ENCODE assay signal across 8 cellular contexts in genomic region chr18:12657849-12658829, GRCh38. TPM values are rescaled to one million over a fixed set of nuclear protein-coding genes. Genes with fewer than 3 reads are reported as not detected.
DNase-seq lines count a peak whose midpoint lies in the region; ATAC-seq, FAIRE-seq and TF ChIP-seq lines count a peak whose summit lies in the region.

TSS of gene SPIRE1 (minus strand) at chr18:12658107. CDS start at chr18:12657866, 241 bp downstream.

- no peaks in the 10 kb centered on the region for H3K36me3 ChIP-seq in fibroblast of lung (ENCODE audit: control insufficient read depth, insufficient read depth, low read length)

- H3K4me1 ChIP-seq in A549 (peaks cover 16% of the 10 kb centered on the region), fibroblast of lung (ENCODE audit: control insufficient read depth, extremely low read depth, insufficient read depth, low read length) (peaks cover 2% of the 10 kb centered on the region)

- CTCF ChIA-PET in A549 (lab: Yijun Ruan, JAX), result interaction anchor here (0.9 to 4.3 kb wide), 7 partner anchors 51 to 276 kb away, joined by 3 to 90 read pairs (median 3); partner anchors contain the start of gene PRELID3A

- peak within 1 kb of the TSS; percentile 84 for H3K4me3 Mint-ChIP-seq in activated T-helper 1 cell treated with anti-CD3 and anti-CD28 coated beads, Interleukin-12 subunit alpha, Interleukin-12 subunit beta, Interleukin-2, Interleukin-4 antibody, amounts not matched to agents 30 ng/mL and 10 ng/mL and 1 ng/mL, durations not matched to agents 14 hours and 24 hours and 36 hours

- H3K9me3 Mint-ChIP-seq in activated T-helper 1 cell treated with anti-CD3 and anti-CD28 coated beads, Interleukin-12 subunit alpha, Interleukin-12 subunit beta, Interleukin-2, Interleukin-4 antibody, amounts not matched to agents 30 ng/mL and 10 ng/mL and 1 ng/mL, durations not matched to agents 14 hours and 24 hours and 36 hours, result no peaks in the 10 kb centered on the region

- no peak for TF ChIP-seq CTCF in A549 (IDR thresholded peaks at IDR 0.05)
- TF ChIP-seq CTCF in fibroblast of lung (conservative IDR thresholded peaks at IDR 0.05 in 1 of 2, IDR thresholded peaks at IDR 0.05 in 1 of 2; ENCODE audit: low read depth in 1 of 2, low read length in 2 of 2), result no peak

- H3K9me3 ChIP-seq in A549 (no peaks in the 10 kb centered on the region), fibroblast of lung (ENCODE audit: control insufficient read depth, insufficient read depth, low read depth, low read length) (no peaks in the 10 kb centered on the region)

- H3K27ac Mint-ChIP-seq in activated T-helper 1 cell treated with anti-CD3 and anti-CD28 coated beads, Interleukin-12 subunit alpha, Interleukin-12 subunit beta, Interleukin-2, Interleukin-4 antibody, amounts not matched to agents 30 ng/mL and 10 ng/mL and 1 ng/mL, durations not matched to agents 14 hours and 24 hours and 36 hours, result peak within 1 kb of the TSS; percentile 47

- H3K27ac ChIP-seq in A549, result peak within 1 kb of the TSS; percentile 88 to 91
- H3K27ac ChIP-seq in fibroblast of lung (ENCODE audit: insufficient read depth, low read length), result peak within 1 kb of the TSS; percentile 79

- H3K4me1 Mint-ChIP-seq in activated T-helper 1 cell treated with anti-CD3 and anti-CD28 coated beads, Interleukin-12 subunit alpha, Interleukin-12 subunit beta, Interleukin-2, Interleukin-4 antibody, amounts not matched to agents 30 ng/mL and 10 ng/mL and 1 ng/mL, durations not matched to agents 14 hours and 24 hours and 36 hours (ENCODE audit: low read depth), result peaks cover 35% of the 10 kb centered on the region

- intact Hi-C loops in activated T-helper 1 cell treated with anti-CD3 and anti-CD28 coated beads, Interleukin-12 subunit alpha, Interleukin-12 subunit beta, Interleukin-2, Interleukin-4 antibody, amounts not matched to agents 30 ng/mL and 10 ng/mL and 1 ng/mL, durations not matched to agents 14 hours and 24 hours and 36 hours (cut with micrococcal nuclease), result loop anchor here (1.0 to 5.0 kb wide), 6 partner anchors 24 to 806 kb away; partner anchors contain the start of genes CEP76, CHMP1B, PRELID3A and PSMG2

- H3K36me3 Mint-ChIP-seq in activated T-helper 1 cell treated with anti-CD3 and anti-CD28 coated beads, Interleukin-12 subunit alpha, Interleukin-12 subunit beta, Interleukin-2, Interleukin-4 antibody, amounts not matched to agents 30 ng/mL and 10 ng/mL and 1 ng/mL, durations not matched to agents 14 hours and 24 hours and 36 hours (ENCODE audit: low read depth), result peaks cover 2% of the 10 kb centered on the region

- peaks cover 27% of the 10 kb centered on the region for H3K27me3 Mint-ChIP-seq in activated T-helper 1 cell treated with anti-CD3 and anti-CD28 coated beads, Interleukin-12 subunit alpha, Interleukin-12 subunit beta, Interleukin-2, Interleukin-4 antibody, amounts not matched to agents 30 ng/mL and 10 ng/mL and 1 ng/mL, durations not matched to agents 14 hours and 24 hours and 36 hours (ENCODE audit: insufficient read depth)

- peak in 1 of 2 experiments; percentile 27; a peak in 1 of 5 replicates for TF ChIP-seq RAD21 in A549 (conservative IDR thresholded peaks at IDR 0.05 in 1 of 2, IDR thresholded peaks at IDR 0.05 in 1 of 2)

- H3K9ac ChIP-seq in fibroblast of lung (ENCODE audit: insufficient read depth, low read length), result peak within 1 kb of the TSS; percentile 89

- TF ChIP-seq POLR2A in A549 (IDR thresholded peaks at IDR 0.05; ENCODE audit: low read length) (peak; percentile 59), GM18505 (IDR thresholded peaks at IDR 0.05; ENCODE audit: borderline replicate concordance, extremely low read depth, insufficient read depth, insufficient read length) (no peak)

- DNase-seq in A549 (ENCODE audit: low read depth in 1 of 2, low spot score in 1 of 2) (peak; percentile 22 to 53), NCI-H82 treated with DMSO at 0.1 percent for 48 hours (lab: John Stamatoyannopoulos, UW; ENCODE audit: unreplicated experiment) (peak; percentile 33), fibroblast of lung (ENCODE audit: low read depth in 2 of 2) (peak; percentile 50 to 65), myocyte (ENCODE audit: low read depth) (peak; percentile 78), superior temporal gyrus (ENCODE audit: extremely low spot score) (peak; percentile 63)
- peak; percentile 38 for DNase-seq in activated T-helper 1 cell treated with anti-CD3 and anti-CD28 coated beads, Interleukin-12 subunit alpha, Interleukin-12 subunit beta, Interleukin-2, Interleukin-4 antibody, amounts not matched to agents 30 ng/mL and 10 ng/mL and 1 ng/mL, durations not matched to agents 14 hours and 24 hours and 36 hours (ENCODE audit: low spot score)

- no peaks in the 10 kb centered on the region for H3K27me3 ChIP-seq in fibroblast of lung (ENCODE audit: control insufficient read depth, insufficient read depth, low read length)

- FAIRE-seq in A549 (lab: Jason Lieb, UNC), result no peak

- H3K79me2 ChIP-seq in fibroblast of lung (ENCODE audit: control insufficient read depth, insufficient read depth, low read length), result peaks cover 36% of the 10 kb centered on the region

- H3K4me2 ChIP-seq in A549 (peak within 1 kb of the TSS; percentile 89), fibroblast of lung (ENCODE audit: extremely low read depth, insufficient read depth, low read length) (peak within 1 kb of the TSS; percentile 89)

- POLR2A ChIA-PET in A549 (lab: Yijun Ruan, JAX), result no interaction called here

- H4K20me1 ChIP-seq in fibroblast of lung (ENCODE audit: control insufficient read depth, extremely low read depth, insufficient read depth, low read length), result no peaks in the 10 kb centered on the region

- ATAC-seq in A549 (peak; percentile 89), GM18505 (IDR thresholded peaks at IDR 0.05; ENCODE audit: unreplicated experiment) (peak; percentile 68), HG03039 (IDR thresholded peaks at IDR 0.05; ENCODE audit: unreplicated experiment) (peak; percentile 62)

- H3K4me3 ChIP-seq in A549, result peak within 1 kb of the TSS; percentile 95
- H3K4me3 ChIP-seq in fibroblast of lung (replicated peaks in 1 of 4; ENCODE audit: control extremely low read depth in 1 of 4, insufficient read depth in 1 of 4, low read depth in 3 of 4, low read length in 4 of 4), result peak within 1 kb of the TSS; percentile 66 to 98 (median 74)

- H2AFZ ChIP-seq in fibroblast of lung (ENCODE audit: low read length), result peak within 1 kb of the TSS; percentile 83

- WGBS in A549 (ENCODE audit: missing lambda C conversion rate), result 17% methylated on average over 21 of the region's 125 CpGs

- no peak for TF ChIP-seq EP300 in A549 (IDR thresholded peaks at IDR 0.05)

TF ChIP-seq in A549, 52 proteins besides CTCF, POLR2A, EP300 and RAD21:
- TF ChIP-seq ESRRA (IDR thresholded peaks at IDR 0.05; ENCODE audit: borderline replicate concordance, low read length) (no peak), NPAS2 (CRISPR knock-in tag; IDR thresholded peaks at IDR 0.05; ENCODE audit: borderline replicate concordance) (no peak), JUNB (IDR thresholded peaks at IDR 0.05) (no peak), SMC3 (IDR thresholded peaks at IDR 0.05) (0 out of 3 replicates have a peak, but pooled peaks have one; percentile 16), JUN (IDR thresholded peaks at IDR 0.05) (peak in 1 of 2 experiments; percentile 42; a peak in 1 of 5 replicates), ZNF302 (CRISPR knock-in tag; IDR thresholded peaks at IDR 0.05) (no peak), MAX (IDR thresholded peaks at IDR 0.05) (peak; percentile 55), PHF8 (IDR thresholded peaks at IDR 0.05; ENCODE audit: borderline replicate concordance, low read depth) (peak; percentile 55; the same call in 1 of the 2 replicates), EHMT2 (IDR thresholded peaks at IDR 0.05; ENCODE audit: low read depth) (no peak)
- TF ChIP-seq, protein P1, sequence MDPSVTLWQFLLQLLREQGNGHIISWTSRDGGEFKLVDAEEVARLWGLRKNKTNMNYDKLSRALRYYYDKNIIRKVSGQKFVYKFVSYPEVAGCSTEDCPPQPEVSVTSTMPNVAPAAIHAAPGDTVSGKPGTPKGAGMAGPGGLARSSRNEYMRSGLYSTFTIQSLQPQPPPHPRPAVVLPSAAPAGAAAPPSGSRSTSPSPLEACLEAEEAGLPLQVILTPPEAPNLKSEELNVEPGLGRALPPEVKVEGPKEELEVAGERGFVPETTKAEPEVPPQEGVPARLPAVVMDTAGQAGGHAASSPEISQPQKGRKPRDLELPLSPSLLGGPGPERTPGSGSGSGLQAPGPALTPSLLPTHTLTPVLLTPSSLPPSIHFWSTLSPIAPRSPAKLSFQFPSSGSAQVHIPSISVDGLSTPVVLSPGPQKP (IDR thresholded peaks at IDR 0.05; ENCODE audit: low read depth, low read length), result no peak
- TF ChIP-seq, protein P2, sequence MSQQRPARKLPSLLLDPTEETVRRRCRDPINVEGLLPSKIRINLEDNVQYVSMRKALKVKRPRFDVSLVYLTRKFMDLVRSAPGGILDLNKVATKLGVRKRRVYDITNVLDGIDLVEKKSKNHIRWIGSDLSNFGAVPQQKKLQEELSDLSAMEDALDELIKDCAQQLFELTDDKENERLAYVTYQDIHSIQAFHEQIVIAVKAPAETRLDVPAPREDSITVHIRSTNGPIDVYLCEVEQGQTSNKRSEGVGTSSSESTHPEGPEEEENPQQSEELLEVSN (IDR thresholded peaks at IDR 0.05; ENCODE audit: borderline replicate concordance, low read depth), result no peak

RNA-seq across cellular contexts. Expression of gene SPIRE1, which starts in this region (rescaled TPM):
- 23.2 and 29.4 TPM in 2 replicates for polyA plus RNA-seq in A549 (2011; rRNA removed)
- 4.0 and 4.7 TPM in 2 replicates for polyA plus RNA-seq in A549 (2012; cell fraction: cytosol; rRNA removed)
- 4.7 and 8.4 TPM in 2 replicates for polyA plus RNA-seq in A549 (2012; cell fraction: nucleus; rRNA removed)
- 8.3 to 9.1 TPM (median 8.9 TPM) in 3 replicates for polyA plus RNA-seq in A549 (2017; fragmentation: RNase III; extraction: RNeasy Plus Mini Kit Qiagen cat#74134 plus additional on column Dnase treatment)
- polyA minus RNA-seq in A549 (2011; rRNA and poly(A)+ RNA removed), result 19.7 and 21.7 TPM in 2 replicates
- 8.8 and 10.9 TPM in 2 replicates for total RNA-seq in activated T-helper 1 cell treated with anti-CD3 and anti-CD28 coated beads, Interleukin-12 subunit alpha, Interleukin-12 subunit beta, Interleukin-2, Interleukin-4 antibody, amounts not matched to agents 30 ng/mL and 10 ng/mL and 1 ng/mL, durations not matched to agents 14 hours and 24 hours and 36 hours
- total RNA-seq in fibroblast of lung, result 28.8 and 31.0 TPM in 2 replicates
- polyA plus RNA-seq in fibroblast of lung, result 16.5 and 19.0 TPM in 2 replicates
- polyA plus RNA-seq in fibroblast of lung (2012), result 13.0 and 13.7 TPM in 2 replicates
- polyA minus RNA-seq in fibroblast of lung (ENCODE audit: low replicate concordance), result 7.4 and 16.3 TPM in 2 replicates
- 43.1 and 53.9 TPM in 2 replicates for total RNA-seq in myocyte
- 48.5 TPM for polyA plus RNA-seq in myocyte (2012)

Comparison
In these comparisons a context has a peak if more than half of its experiments do, and no peak if none do; other contexts are left out.
1. Peak in every context shown above with its lines: DNase-seq, ATAC-seq, H3K4me3 ChIP-seq and H3K27ac ChIP-seq.